In the genomic region with DNA sequence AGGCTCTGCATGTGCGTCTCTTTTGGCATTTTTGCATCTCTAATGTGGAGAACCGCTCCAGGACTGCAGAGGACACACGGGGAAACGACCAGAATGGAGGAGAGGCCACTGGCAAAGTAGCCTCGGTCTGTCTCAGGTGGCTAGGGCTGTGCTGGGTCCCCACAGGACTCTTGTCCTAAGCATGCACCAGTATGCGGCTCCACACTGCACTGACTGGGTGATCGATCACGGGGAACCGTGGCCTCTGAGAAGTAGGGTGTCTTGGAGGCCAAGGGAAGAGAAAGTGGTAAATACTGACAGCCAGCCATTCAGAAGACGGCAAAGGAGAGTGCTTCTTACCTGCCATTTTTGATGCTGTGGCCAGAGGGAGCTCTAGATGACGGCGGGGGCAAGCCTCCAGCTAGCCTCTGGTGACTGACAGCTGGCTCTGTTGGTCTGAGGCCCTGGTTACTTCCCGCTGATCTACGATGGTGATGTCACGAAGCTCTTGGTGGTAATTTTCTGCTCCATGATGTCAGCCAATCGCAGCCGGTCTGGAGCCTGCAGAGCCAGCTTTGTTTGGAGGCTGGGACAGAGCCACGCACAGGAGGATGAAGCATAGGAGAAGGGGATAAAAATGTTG, we compare ENCODE assay signal across 10 cellular contexts. TPM values are rescaled to one million over a fixed set of nuclear protein-coding genes. Genes with fewer than 3 reads are reported as not detected.
DNase-seq lines count a peak whose midpoint lies in the region; ATAC-seq and TF ChIP-seq lines count a peak whose summit lies in the region.
"Had no signal": no experiment of that assay in that cellular context is flagged by ENCODE, and none has a peak within 500 bp of the region (broad histone marks: within the 10 kb centered on the region; RNA-seq: fewer than 3 reads in every experiment).

No MANE protein-coding gene starts in this region.

- H3K9ac ChIP-seq in endodermal cell (ENCODE audit: extremely low read depth, low read length, poor library complexity, severe bottlenecking), result no peak overlapping the region

- 71 to 75% methylated on average over 13 to 18 of the region's 18 CpGs for WGBS in endodermal cell (ENCODE audit: insufficient coverage in 1 of 2, insufficient read length in 1 of 2), 2 experiments

- H3K9me3 Mint-ChIP-seq in endodermal cell, result peaks cover 5% of the 10 kb centered on the region
- H3K9me3 Mint-ChIP-seq: central memory CD8-positive, alpha-beta T cell had no signal

- H3K27ac ChIP-seq in endodermal cell (ENCODE audit: low read depth, low read length), result no peak overlapping the region
- H3K27ac ChIP-seq: skin epidermis had no signal

- no peak overlapping the region for H3K4me3 ChIP-seq in endodermal cell (ENCODE audit: low read length)
- H3K4me3 ChIP-seq in foreskin fibroblast (ENCODE audit: low read depth in 1 of 2, low read length in 2 of 2), result no peak overlapping the region
- H3K4me3 ChIP-seq: skin epidermis had no signal

- H3K36me3 Mint-ChIP-seq in endodermal cell (ENCODE audit: low read depth), result no peaks in the 10 kb centered on the region

- no peak overlapping the region for H3K4me3 Mint-ChIP-seq in endodermal cell
- H3K4me3 Mint-ChIP-seq: central memory CD8-positive, alpha-beta T cell had no signal

- no peaks in the 10 kb centered on the region for H3K27me3 ChIP-seq in endodermal cell (ENCODE audit: control insufficient read depth, insufficient read depth, low read length, poor library complexity, severe bottlenecking)

- TF ChIP-seq CTCF in endodermal cell (conservative IDR thresholded peaks at IDR 0.05) (peak; percentile 74), foreskin fibroblast (IDR thresholded peaks at IDR 0.05; ENCODE audit: low read depth, low read length) (no peak)

- no peaks in the 10 kb centered on the region for H3K4me1 Mint-ChIP-seq in endodermal cell
- H3K4me1 Mint-ChIP-seq: central memory CD8-positive, alpha-beta T cell had no signal

- H3K9me3 ChIP-seq in endodermal cell (ENCODE audit: control insufficient read depth, low read length), result no peaks in the 10 kb centered on the region

- no peaks in the 10 kb centered on the region for H3K27me3 Mint-ChIP-seq in endodermal cell (ENCODE audit: insufficient read depth)

- ATAC-seq in GM21423 (IDR thresholded peaks at IDR 0.05; ENCODE audit: unreplicated experiment) (peak; percentile 76), left ventricle myocardium superior (no peak)

- intact Hi-C loops in left ventricle myocardium superior (cut with micrococcal nuclease), result no loop called here

- peak; percentile 91 for DNase-seq in DMS153 (lab: John Stamatoyannopoulos, UW)
- DNase-seq in MV-4-11 (lab: John Stamatoyannopoulos, UW), result peak; percentile 57
- peak; percentile 87 for DNase-seq in endodermal cell
- no peak for DNase-seq in foreskin fibroblast
- DNase-seq in left ventricle myocardium superior, result no peak
- no peak for DNase-seq in NCI-H187 treated with DMSO at 0.1 percent for 48 hours (lab: John Stamatoyannopoulos, UW)
- no peak for DNase-seq in cerebellar nuclear complex (lab: John Stamatoyannopoulos, UW)

- no peaks in the 10 kb centered on the region for H3K4me1 ChIP-seq in endodermal cell (ENCODE audit: control insufficient read depth, insufficient read depth, low read length)

- no peaks in the 10 kb centered on the region for H3K36me3 ChIP-seq in endodermal cell (ENCODE audit: control insufficient read depth, insufficient read depth, low read length)

- H3K27ac Mint-ChIP-seq in endodermal cell, result no peak overlapping the region

RNA-seq across cellular contexts. Expression of a gene that starts 40.4 kb away (rescaled TPM):
- total RNA-seq in endodermal cell (1 to 10 TPM; 5.1 to 9.6 TPM), left ventricle myocardium superior (54.0 TPM)
- polyA plus RNA-seq in endodermal cell (2013, experiment 1 of 2), result 66.1 TPM
- polyA plus RNA-seq in endodermal cell (2013, experiment 2 of 2), result 58.2 TPM

Comparison
In these comparisons a context has a peak if more than half of its experiments do, and no peak if none do; other contexts are left out.
1. DNase-seq: peak in DMS153 (single experiment), MV-4-11 (single experiment) and endodermal cell (single experiment); none in foreskin fibroblast (0 of 2), left ventricle myocardium superior (single experiment), NCI-H187 treated with DMSO at 0.1 percent for 48 hours (single experiment) and cerebellar nuclear complex (0 of 2).